In genomic region chr21:44267655-44268142, GRCh38 we compare ENCODE assay signal across 10 cellular contexts. TPM values are rescaled to one million over a fixed set of nuclear protein-coding genes. Genes with fewer than 3 reads are reported as not detected.
A peak's percentile ranks its signal among the peaks of the same experiment; 100 is the strongest.
DNase-seq lines count a peak whose midpoint lies in the region; ATAC-seq and TF ChIP-seq lines count a peak whose summit lies in the region.
"Had no signal": no experiment of that assay in that cellular context is flagged by ENCODE, and none has a peak within 500 bp of the region (broad histone marks: within the 10 kb centered on the region; RNA-seq: fewer than 3 reads in every experiment).

No MANE protein-coding gene starts in this region.

- TF ChIP-seq CTCF in fibroblast of villous mesenchyme (IDR thresholded peaks at IDR 0.05; ENCODE audit: insufficient read depth, low read depth, low read length) = peak; percentile 38

- ATAC-seq in GM19023 (IDR thresholded peaks at IDR 0.05; ENCODE audit: unreplicated experiment) (no peak), GM18867 (IDR thresholded peaks at IDR 0.05; ENCODE audit: unreplicated experiment) (no peak)

- no peak overlapping the region for H3K4me3 ChIP-seq in fibroblast of villous mesenchyme (ENCODE audit: low read depth, low read length)
- H3K4me3 ChIP-seq: colonic mucosa had no signal

- DNase-seq in stimulated activated CD4-positive, alpha-beta T cell treated with anti-CD3 and anti-CD28 coated beads, Interleukin-4, amount 100 ng/mL, for 24 hours = peak; percentile 15
- no peak for DNase-seq in stimulated activated CD4-positive, alpha-beta T cell treated with anti-CD3 and anti-CD28 coated beads, Interleukin-12 subunit alpha, Interleukin-12 subunit beta, amount 100 ng/mL, for 4 hours
- peak; percentile 81 for DNase-seq in RPMI8226
- DNase-seq in fibroblast of villous mesenchyme (ENCODE audit: low read depth) = peak; percentile 42
- no peak for DNase-seq in NCI-H146 treated with DMSO at 0.1 percent for 48 hours (lab: John Stamatoyannopoulos, UW; ENCODE audit: unreplicated experiment)
- DNase-seq in cortex of kidney (lab: John Stamatoyannopoulos, UW) = no peak
- DNase-seq: activated CD8-positive, alpha-beta memory T cell treated with anti-CD3 and anti-CD28 coated beads, Interleukin-2, amount 50 U/mL, for 4 hours; colonic mucosa had no signal

RNA-seq across cellular contexts. Expression of gene DNMT3L, which starts 6.0 kb away (rescaled TPM):
- total RNA-seq in fibroblast of villous mesenchyme = not detected in 2 replicates
- total RNA-seq: colonic mucosa had no signal

RNA-seq across cellular contexts. Expression of gene AIRE, which starts 18.0 kb away (rescaled TPM):
- total RNA-seq in fibroblast of villous mesenchyme = under 0.01 TPM in 1 of 2 replicates, not detected in the other

RNA-seq across cellular contexts. Expression of gene ICOSLG, which starts 27.0 kb away (rescaled TPM):
- 0.43 and 0.64 TPM in 2 replicates for total RNA-seq in fibroblast of villous mesenchyme

RNA-seq across cellular contexts. Expression of gene PFKL, which starts 32.2 kb away (rescaled TPM):
- total RNA-seq in fibroblast of villous mesenchyme = 106 and 109 TPM in 2 replicates

Comparison
In these comparisons a context has a peak if more than half of its experiments do, and no peak if none do; other contexts are left out.
1. DNase-seq: peak in stimulated activated CD4-positive, alpha-beta T cell treated with anti-CD3 and anti-CD28 coated beads, Interleukin-4, amount 100 ng/mL, for 24 hours (single experiment), RPMI8226 (single experiment) and fibroblast of villous mesenchyme (single experiment); none in stimulated activated CD4-positive, alpha-beta T cell treated with anti-CD3 and anti-CD28 coated beads, Interleukin-12 subunit alpha, Interleukin-12 subunit beta, amount 100 ng/mL, for 4 hours (single experiment), NCI-H146 treated with DMSO at 0.1 percent for 48 hours (single experiment) and cortex of kidney (single experiment).